34 cellular contexts compared by ENCODE assay signal in the genomic region with DNA sequence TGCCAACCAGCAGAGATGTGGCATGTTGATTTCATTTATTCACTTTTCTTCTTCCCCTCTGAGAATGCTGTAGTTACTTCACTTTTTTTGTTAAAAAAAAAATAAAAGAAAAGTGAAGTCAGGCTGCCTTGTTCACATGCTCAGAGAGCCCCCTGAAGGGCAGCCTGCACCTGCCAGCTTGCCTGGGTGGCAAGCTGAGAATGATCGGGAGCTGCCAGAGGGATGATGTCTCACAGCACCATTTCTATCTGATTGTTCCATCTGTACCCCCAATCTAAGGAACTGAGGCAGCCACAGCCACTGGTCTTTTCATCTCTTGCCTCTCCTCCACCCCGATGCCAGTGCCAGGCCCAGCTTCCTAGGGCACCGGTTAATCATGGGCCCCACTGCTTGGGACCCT.
"Had no signal": no experiment of that assay in that cellular context is flagged by ENCODE, and none has a peak within 500 bp of the region (broad histone marks: within the 10 kb centered on the region; RNA-seq: fewer than 3 reads in every experiment).

No MANE protein-coding gene starts in this region.

- H3K4me3 Mint-ChIP-seq: activated CD4-positive, alpha-beta memory T cell treated with anti-CD3 and anti-CD28 coated beads for 36 hours; activated CD4-positive, alpha-beta T cell treated with anti-CD3 and anti-CD28 coated beads for 36 hours; activated CD4-positive, alpha-beta T cell treated with anti-CD3 and anti-CD28 coated beads, Interleukin-2, amount 10 ng/mL, durations not matched to agents 24 days and 14 days; activated CD8-positive, alpha-beta memory T cell treated with anti-CD3 and anti-CD28 coated beads, Interleukin-2, amount 10 ng/mL, durations not matched to agents 7 days and 5 days; activated CD8-positive, alpha-beta T cell treated with anti-CD3 and anti-CD28 coated beads, Interleukin-2, amount 10 ng/mL, durations not matched to agents 7 days and 5 days; activated naive CD4-positive, alpha-beta T cell treated with anti-CD3 and anti-CD28 coated beads for 36 hours; activated naive CD4-positive, alpha-beta T cell treated with anti-CD3 and anti-CD28 coated beads, Interleukin-2, amount 50 U/mL, for 24 hours; activated naive CD8-positive, alpha-beta T cell treated with anti-CD3 and anti-CD28 coated beads for 36 hours; activated naive CD8-positive, alpha-beta T cell treated with anti-CD3 and anti-CD28 coated beads, Interleukin-2, amount 50 U/mL, for 24 hours; activated T-helper 1 cell treated with anti-CD3 and anti-CD28 coated beads, Interleukin-12 subunit alpha, Interleukin-12 subunit beta, Interleukin-2, Interleukin-4 antibody, amounts not matched to agents 30 ng/mL and 10 ng/mL and 1 ng/mL, durations not matched to agents 14 hours and 24 hours and 36 hours; central memory CD8-positive, alpha-beta T cell; effector memory CD8-positive, alpha-beta T cell had no signal

- H3K9me3 Mint-ChIP-seq: activated CD4-positive, alpha-beta memory T cell treated with anti-CD3 and anti-CD28 coated beads for 36 hours; activated CD4-positive, alpha-beta T cell treated with anti-CD3 and anti-CD28 coated beads, Interleukin-2, amount 10 ng/mL, durations not matched to agents 24 days and 14 days; activated naive CD4-positive, alpha-beta T cell treated with anti-CD3 and anti-CD28 coated beads for 36 hours; activated naive CD4-positive, alpha-beta T cell treated with anti-CD3 and anti-CD28 coated beads, Interleukin-2, amount 50 U/mL, for 24 hours; activated naive CD8-positive, alpha-beta T cell treated with anti-CD3 and anti-CD28 coated beads for 36 hours; activated naive CD8-positive, alpha-beta T cell treated with anti-CD3 and anti-CD28 coated beads, Interleukin-2, amount 50 U/mL, for 24 hours; activated T-helper 1 cell treated with anti-CD3 and anti-CD28 coated beads, Interleukin-12 subunit alpha, Interleukin-12 subunit beta, Interleukin-2, Interleukin-4 antibody, amounts not matched to agents 30 ng/mL and 10 ng/mL and 1 ng/mL, durations not matched to agents 14 hours and 24 hours and 36 hours; activated T-helper 2 cell treated with anti-CD3 and anti-CD28 coated beads, Interferon-gamma antibody, Interleukin-2, Interleukin-4, amounts not matched to agents 10 μg/mL and 5 μg/mL and 100 μg/mL, durations not matched to agents 14 hours and 24 hours and 36 hours; central memory CD8-positive, alpha-beta T cell; effector memory CD8-positive, alpha-beta T cell had no signal

- H3K4me1 Mint-ChIP-seq: activated CD4-positive, alpha-beta T cell treated with anti-CD3 and anti-CD28 coated beads, Interleukin-2, amount 10 ng/mL, durations not matched to agents 24 days and 14 days; activated naive CD8-positive, alpha-beta T cell treated with anti-CD3 and anti-CD28 coated beads for 36 hours had no signal

- H3K27ac ChIP-seq: adrenal gland, body of pancreas, breast epithelium, cardiac muscle cell, esophagus muscularis mucosa, foreskin keratinocyte, gastrocnemius medialis, heart right ventricle had no signal

- DNase-seq: activated CD4-positive, alpha-beta memory T cell treated with anti-CD3 and anti-CD28 coated beads for 36 hours; activated CD4-positive, alpha-beta T cell treated with anti-CD3 and anti-CD28 coated beads for 36 hours; activated CD4-positive, alpha-beta T cell treated with anti-CD3 and anti-CD28 coated beads, Interleukin-2, amount 10 ng/mL, durations not matched to agents 24 days and 14 days; activated CD4-positive, CD25-positive, alpha-beta regulatory T cell; activated CD4-positive, CD25-positive, alpha-beta regulatory T cell treated with anti-CD3 and anti-CD28 coated beads, Interleukin-2, amount 50 U/mL, for 72 hours; activated CD8-positive, alpha-beta memory T cell treated with anti-CD3 and anti-CD28 coated beads, Interleukin-2, amount 10 ng/mL, durations not matched to agents 7 days and 5 days; activated CD8-positive, alpha-beta memory T cell treated with anti-CD3 and anti-CD28 coated beads, Interleukin-2, amount 50 U/mL, for 4 hours; activated CD8-positive, alpha-beta T cell treated with anti-CD3 and anti-CD28 coated beads, Interleukin-2, amount 10 ng/mL, durations not matched to agents 7 days and 5 days; activated effector memory CD4-positive, alpha-beta T cell treated with anti-CD3 and anti-CD28 coated beads, Interleukin-2, amount 50 U/mL, for 16 hours; activated naive CD4-positive, alpha-beta T cell treated with anti-CD3 and anti-CD28 coated beads for 36 hours; activated naive CD8-positive, alpha-beta T cell treated with anti-CD3 and anti-CD28 coated beads for 36 hours; activated naive CD8-positive, alpha-beta T cell treated with anti-CD3 and anti-CD28 coated beads, Interleukin-2, amount 50 U/mL, for 24 hours; activated T-cell treated with anti-CD3 and anti-CD28 coated beads, Interleukin-2, amount 50 U/mL, for 1 hour; activated T-cell treated with anti-CD3 and anti-CD28 coated beads, Interleukin-2, amount 50 U/mL, for 48 hours; adrenal gland; amygdala; aorta; body of pancreas; cortex of kidney; dermis blood vessel endothelial cell; effector CD4-positive, alpha-beta T cell; effector memory CD8-positive, alpha-beta T cell; erythroblast; foreskin keratinocyte; gastrocnemius medialis; heart right ventricle; T-helper 2 cell had no signal

- H3K9me3 ChIP-seq: adrenal gland, body of pancreas, breast epithelium, esophagus muscularis mucosa, gastrocnemius medialis, heart right ventricle had no signal

- H3K27me3 ChIP-seq: adrenal gland, body of pancreas, breast epithelium, gastrocnemius medialis had no signal

- H3K36me3 Mint-ChIP-seq: activated CD4-positive, alpha-beta memory T cell treated with anti-CD3 and anti-CD28 coated beads for 36 hours; activated CD8-positive, alpha-beta memory T cell treated with anti-CD3 and anti-CD28 coated beads, Interleukin-2, amount 10 ng/mL, durations not matched to agents 7 days and 5 days; activated naive CD4-positive, alpha-beta T cell treated with anti-CD3 and anti-CD28 coated beads, Interleukin-2, amount 50 U/mL, for 24 hours; activated naive CD8-positive, alpha-beta T cell treated with anti-CD3 and anti-CD28 coated beads for 36 hours had no signal

- H3K36me3 ChIP-seq: adrenal gland, breast epithelium, cardiac muscle cell, esophagus muscularis mucosa, gastrocnemius medialis, heart right ventricle had no signal

- H3K27ac Mint-ChIP-seq: activated CD4-positive, alpha-beta memory T cell treated with anti-CD3 and anti-CD28 coated beads for 36 hours; activated CD4-positive, alpha-beta T cell treated with anti-CD3 and anti-CD28 coated beads for 36 hours; activated CD4-positive, alpha-beta T cell treated with anti-CD3 and anti-CD28 coated beads, Interleukin-2, amount 10 ng/mL, durations not matched to agents 24 days and 14 days; activated CD8-positive, alpha-beta memory T cell treated with anti-CD3 and anti-CD28 coated beads, Interleukin-2, amount 10 ng/mL, durations not matched to agents 7 days and 5 days; activated CD8-positive, alpha-beta T cell treated with anti-CD3 and anti-CD28 coated beads, Interleukin-2, amount 10 ng/mL, durations not matched to agents 7 days and 5 days; activated naive CD4-positive, alpha-beta T cell treated with anti-CD3 and anti-CD28 coated beads for 36 hours; activated naive CD4-positive, alpha-beta T cell treated with anti-CD3 and anti-CD28 coated beads, Interleukin-2, amount 50 U/mL, for 24 hours; activated naive CD8-positive, alpha-beta T cell treated with anti-CD3 and anti-CD28 coated beads for 36 hours; activated naive CD8-positive, alpha-beta T cell treated with anti-CD3 and anti-CD28 coated beads, Interleukin-2, amount 50 U/mL, for 24 hours; activated T-helper 1 cell treated with anti-CD3 and anti-CD28 coated beads, Interleukin-12 subunit alpha, Interleukin-12 subunit beta, Interleukin-2, Interleukin-4 antibody, amounts not matched to agents 30 ng/mL and 10 ng/mL and 1 ng/mL, durations not matched to agents 14 hours and 24 hours and 36 hours; activated T-helper 2 cell treated with anti-CD3 and anti-CD28 coated beads, Interferon-gamma antibody, Interleukin-2, Interleukin-4, amounts not matched to agents 10 μg/mL and 5 μg/mL and 100 μg/mL, durations not matched to agents 14 hours and 24 hours and 36 hours; effector memory CD8-positive, alpha-beta T cell had no signal

- H3K4me3 ChIP-seq: adrenal gland, body of pancreas, breast epithelium, cardiac muscle cell, esophagus muscularis mucosa, gastrocnemius medialis, heart right ventricle had no signal

- H3K4me1 ChIP-seq: foreskin keratinocyte had no signal
